13 cellular contexts compared by ENCODE assay signal in the genomic region with DNA sequence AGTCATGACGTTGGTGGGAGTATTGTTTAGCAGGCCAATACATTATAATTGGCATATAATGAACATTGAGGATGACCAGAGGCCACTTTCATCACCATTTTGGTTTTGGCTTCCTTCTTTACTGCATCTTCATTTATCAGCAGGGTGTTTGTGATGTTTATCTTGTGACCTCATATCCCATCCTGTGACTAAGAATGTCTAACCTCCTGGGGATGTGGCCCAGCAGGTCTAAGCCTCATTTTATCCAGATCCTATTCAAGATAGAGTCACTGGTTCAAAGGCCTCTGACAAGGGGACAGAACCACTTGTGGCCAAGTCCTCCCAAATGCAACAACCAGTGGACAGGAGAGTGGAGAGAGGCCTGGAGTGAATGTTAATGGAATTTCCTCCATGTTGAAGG.
DNase-seq lines count a peak whose midpoint lies in the region; ATAC-seq, FAIRE-seq and TF ChIP-seq lines count a peak whose summit lies in the region.
"Had no signal": no experiment of that assay in that cellular context is flagged by ENCODE, and none has a peak within 500 bp of the region (broad histone marks: within the 10 kb centered on the region; RNA-seq: fewer than 3 reads in every experiment).

No MANE protein-coding gene starts in this region.

- H3K9me1 ChIP-seq in IMR-90 (ENCODE audit: insufficient read depth, low read length): peaks cover 7% of the 10 kb centered on the region

- H3K4me3 ChIP-seq in IMR-90 (ENCODE audit: insufficient read depth, low read depth, low read length) (no peak overlapping the region), astrocyte (ENCODE audit: insufficient read depth, low read depth, low read length) (no peak overlapping the region), esophagus muscularis mucosa (no peak overlapping the region)
- H3K4me3 ChIP-seq: gastrocnemius medialis, lower lobe of right lung had no signal

- CTCF ChIA-PET in IMR-90 (lab: Yijun Ruan, JAX): no interaction called here

- dilution Hi-C loops in IMR-90 (cut with HindIII; ENCODE audit: low sequenced_read_pairs, unreplicated experiment): no loop called here

- H3K27ac Mint-ChIP-seq in astrocyte (ENCODE audit: unreplicated experiment): peak overlapping the region; percentile 38
- H3K27ac Mint-ChIP-seq in activated T-helper 1 cell treated with anti-CD3 and anti-CD28 coated beads, Interleukin-12 subunit alpha, Interleukin-12 subunit beta, Interleukin-2, Interleukin-4 antibody, amounts not matched to agents 30 ng/mL and 10 ng/mL and 1 ng/mL, durations not matched to agents 14 hours and 24 hours and 36 hours: no peak overlapping the region

- TF ChIP-seq CTCF in IMR-90 (conservative IDR thresholded peaks at IDR 0.05; ENCODE audit: low read depth, low read length): no peak
- TF ChIP-seq CTCF in astrocyte (IDR thresholded peaks at IDR 0.05; ENCODE audit: insufficient read depth, low read depth, low read length): no peak
- no peak for TF ChIP-seq CTCF in esophagus muscularis mucosa (IDR thresholded peaks at IDR 0.05)

- H3K27ac ChIP-seq in IMR-90 (ENCODE audit: insufficient read depth, low read length) (peak overlapping the region; percentile 11; the same call in 1 of the 2 replicates), astrocyte (ENCODE audit: low read depth, low read length) (no peak overlapping the region), esophagus muscularis mucosa (replicated peaks in 1 of 4) (no peak overlapping the region)
- H3K27ac ChIP-seq: gastrocnemius medialis, lower lobe of right lung had no signal

- peak overlapping the region; percentile 35 for H2BK5ac ChIP-seq in IMR-90 (ENCODE audit: low read depth, low read length, poor library complexity, severe bottlenecking)

- H2AK5ac ChIP-seq in IMR-90 (ENCODE audit: low read depth, low read length): 0 out of 2 replicates have a peak overlapping the region, but pooled peaks have one; percentile 5

- TF ChIP-seq POLR2A in IMR-90 (IDR thresholded peaks at IDR 0.05; ENCODE audit: low read depth, low read length) (no peak), esophagus muscularis mucosa (IDR thresholded peaks at IDR 0.05; ENCODE audit: low read depth) (no peak)

- no peak overlapping the region; the same call in 2 of the 3 replicates for H2BK15ac ChIP-seq in IMR-90 (ENCODE audit: low read depth, low read length)

- H3K4ac ChIP-seq in IMR-90 (ENCODE audit: low read depth, low read length): peak overlapping the region; percentile 71; the same call in 1 of the 2 replicates

- no TSS peak for BruUV-seq in IMR-90 (replicated peaks; lab: Mats Ljungman, UMichigan)

- H4K8ac ChIP-seq in IMR-90 (ENCODE audit: low read depth in 2 of 2, low read length in 2 of 2): peak overlapping the region in 1 of 2 experiments; percentile 55; a peak in 1 of 4 replicates

- POLR2A ChIA-PET in IMR-90 (lab: Charles Lee; ENCODE audit: unreplicated experiment): no interaction called here

- H3K79me1 ChIP-seq in IMR-90 (ENCODE audit: low read depth in 1 of 2, low read length in 2 of 2): no peaks in the 10 kb centered on the region

- H3K4me2 ChIP-seq in IMR-90 (ENCODE audit: low read depth, low read length) (no peak overlapping the region), astrocyte (ENCODE audit: low read length) (no peak overlapping the region)

- no CpG with 5 or more reads among the region's 1 CpG for WGBS in IMR-90 (ENCODE audit: extremely low coverage in 2 of 2, insufficient read length in 1 of 2), 2 experiments
- WGBS in esophagus muscularis mucosa: 60% methylated on average over 1 of the region's 1 CpG

- TF ChIP-seq EP300 in esophagus muscularis mucosa (IDR thresholded peaks at IDR 0.05): no peak

- peak; percentile 88 for DNase-seq in DMS53 (lab: John Stamatoyannopoulos, UW)
- peak; percentile 79 for DNase-seq in IMR-90
- peak; percentile 55 for DNase-seq in astrocyte (ENCODE audit: low read depth)
- DNase-seq in islet precursor cell: peak; percentile 90
- DNase-seq in activated T-helper 1 cell treated with anti-CD3 and anti-CD28 coated beads, Interleukin-12 subunit alpha, Interleukin-12 subunit beta, Interleukin-2, Interleukin-4 antibody, amounts not matched to agents 30 ng/mL and 10 ng/mL and 1 ng/mL, durations not matched to agents 14 hours and 24 hours and 36 hours (ENCODE audit: low spot score): no peak
- DNase-seq in esophagus muscularis mucosa (ENCODE audit: extremely low spot score): no peak
- DNase-seq in NCI-H1694 treated with DMSO at 0.1 percent for 48 hours (lab: John Stamatoyannopoulos, UW): no peak
- DNase-seq: activated CD8-positive, alpha-beta memory T cell treated with anti-CD3 and anti-CD28 coated beads, Interleukin-2, amount 50 U/mL, for 4 hours; caudate nucleus; gastrocnemius medialis; lower lobe of right lung; NCI-H526 had no signal

- no peak overlapping the region for H3K9ac ChIP-seq in IMR-90 (ENCODE audit: low read depth, low read length)
- H3K9ac ChIP-seq in astrocyte (ENCODE audit: low read length): no peak overlapping the region

- H3K27me3 ChIP-seq in IMR-90 (ENCODE audit: control insufficient read depth, insufficient read depth, low read length): no peaks in the 10 kb centered on the region
- H3K27me3 ChIP-seq in astrocyte (ENCODE audit: insufficient read depth, low read length): no peaks in the 10 kb centered on the region
- H3K27me3 ChIP-seq in esophagus muscularis mucosa: no peaks in the 10 kb centered on the region
- H3K27me3 ChIP-seq: gastrocnemius medialis had no signal

- H3K9me3 Mint-ChIP-seq in astrocyte (ENCODE audit: unreplicated experiment): no peaks in the 10 kb centered on the region
- peaks cover 12% of the 10 kb centered on the region for H3K9me3 Mint-ChIP-seq in activated T-helper 1 cell treated with anti-CD3 and anti-CD28 coated beads, Interleukin-12 subunit alpha, Interleukin-12 subunit beta, Interleukin-2, Interleukin-4 antibody, amounts not matched to agents 30 ng/mL and 10 ng/mL and 1 ng/mL, durations not matched to agents 14 hours and 24 hours and 36 hours

- no peak overlapping the region for H2AK9ac ChIP-seq in IMR-90 (replicated peaks; ENCODE audit: low read depth, low read length, poor library complexity)

- H4K5ac ChIP-seq in IMR-90 (ENCODE audit: low read depth, low read length): 0 out of 2 replicates have a peak overlapping the region, but pooled peaks have one; percentile 57

- H3K4me3 Mint-ChIP-seq in astrocyte (ENCODE audit: unreplicated experiment): no peak overlapping the region
- no peak overlapping the region for H3K4me3 Mint-ChIP-seq in activated T-helper 1 cell treated with anti-CD3 and anti-CD28 coated beads, Interleukin-12 subunit alpha, Interleukin-12 subunit beta, Interleukin-2, Interleukin-4 antibody, amounts not matched to agents 30 ng/mL and 10 ng/mL and 1 ng/mL, durations not matched to agents 14 hours and 24 hours and 36 hours

- H3K79me2 ChIP-seq in astrocyte (ENCODE audit: insufficient read depth, low read length): no peaks in the 10 kb centered on the region

- H4K20me1 ChIP-seq in IMR-90 (ENCODE audit: insufficient read depth, low read length) (no peaks in the 10 kb centered on the region), astrocyte (ENCODE audit: insufficient read depth, low read length) (no peaks in the 10 kb centered on the region)

- H2BK120ac ChIP-seq in IMR-90 (ENCODE audit: low read depth, low read length): peak overlapping the region; percentile 12; the same call in 1 of the 2 replicates

- peaks cover 11% of the 10 kb centered on the region for H3K4me1 ChIP-seq in IMR-90 (ENCODE audit: control insufficient read depth, insufficient read depth, low read length)
- peaks cover 4% of the 10 kb centered on the region for H3K4me1 ChIP-seq in astrocyte (ENCODE audit: insufficient read depth, low read length)
- peaks cover 0 to 9% (median 3%) of the 10 kb centered on the region in 4 donors for H3K4me1 ChIP-seq in esophagus muscularis mucosa
- H3K4me1 ChIP-seq: lower lobe of right lung had no signal

- intact Hi-C loops in IMR-90 (cut with micrococcal nuclease) (no loop called here), esophagus muscularis mucosa (cut with DNase I) (no loop called here)
- intact Hi-C loops in activated T-helper 1 cell treated with anti-CD3 and anti-CD28 coated beads, Interleukin-12 subunit alpha, Interleukin-12 subunit beta, Interleukin-2, Interleukin-4 antibody, amounts not matched to agents 30 ng/mL and 10 ng/mL and 1 ng/mL, durations not matched to agents 14 hours and 24 hours and 36 hours (cut with micrococcal nuclease): no loop called here

- H3K56ac ChIP-seq in IMR-90 (ENCODE audit: extremely low read depth, insufficient read depth, low read length): no peak overlapping the region

- peak; percentile 41 for FAIRE-seq in astrocyte (lab: Jason Lieb, UNC)

- no peaks in the 10 kb centered on the region for H3K27me3 Mint-ChIP-seq in astrocyte (ENCODE audit: low read depth, unreplicated experiment)
- no peaks in the 10 kb centered on the region for H3K27me3 Mint-ChIP-seq in activated T-helper 1 cell treated with anti-CD3 and anti-CD28 coated beads, Interleukin-12 subunit alpha, Interleukin-12 subunit beta, Interleukin-2, Interleukin-4 antibody, amounts not matched to agents 30 ng/mL and 10 ng/mL and 1 ng/mL, durations not matched to agents 14 hours and 24 hours and 36 hours (ENCODE audit: insufficient read depth)

- ATAC-seq in IMR-90 (ENCODE audit: low read depth) (peak; percentile 68), GM18873 (IDR thresholded peaks at IDR 0.05; ENCODE audit: low FRiP score, unreplicated experiment) (no peak)
- ATAC-seq: gastrocnemius medialis, lower lobe of right lung had no signal

- peaks cover 9% of the 10 kb centered on the region for H3K36me3 Mint-ChIP-seq in astrocyte (ENCODE audit: low read depth, unreplicated experiment)
- H3K36me3 Mint-ChIP-seq in activated T-helper 1 cell treated with anti-CD3 and anti-CD28 coated beads, Interleukin-12 subunit alpha, Interleukin-12 subunit beta, Interleukin-2, Interleukin-4 antibody, amounts not matched to agents 30 ng/mL and 10 ng/mL and 1 ng/mL, durations not matched to agents 14 hours and 24 hours and 36 hours (ENCODE audit: low read depth): peaks cover 19% of the 10 kb centered on the region

- H2AFZ ChIP-seq in IMR-90 (replicated peaks; ENCODE audit: low read length, poor library complexity): no peak overlapping the region
- peak overlapping the region; percentile 3 for H2AFZ ChIP-seq in astrocyte (ENCODE audit: low read depth, low read length)

- TF ChIP-seq RAD21 in IMR-90 (IDR thresholded peaks at IDR 0.05; ENCODE audit: low read length): no peak

- H3K36me3 ChIP-seq in IMR-90 (ENCODE audit: control insufficient read depth, insufficient read depth, low read length) (peaks cover 1% of the 10 kb centered on the region; the same call in 1 of the 2 replicates), astrocyte (ENCODE audit: insufficient read depth, low read length) (no peaks in the 10 kb centered on the region), esophagus muscularis mucosa (peaks cover 0 to 5% (median 2%) of the 10 kb centered on the region in 4 donors)
- H3K36me3 ChIP-seq: gastrocnemius medialis, lower lobe of right lung had no signal

- no peak overlapping the region for H3K23ac ChIP-seq in IMR-90 (ENCODE audit: low read depth, low read length)

- peaks cover 14% of the 10 kb centered on the region for H3K4me1 Mint-ChIP-seq in astrocyte (ENCODE audit: low read depth, unreplicated experiment)
- peaks cover 11% of the 10 kb centered on the region for H3K4me1 Mint-ChIP-seq in activated T-helper 1 cell treated with anti-CD3 and anti-CD28 coated beads, Interleukin-12 subunit alpha, Interleukin-12 subunit beta, Interleukin-2, Interleukin-4 antibody, amounts not matched to agents 30 ng/mL and 10 ng/mL and 1 ng/mL, durations not matched to agents 14 hours and 24 hours and 36 hours (ENCODE audit: low read depth)

- H4K91ac ChIP-seq in IMR-90 (ENCODE audit: insufficient read depth, low read depth, low read length): no peak overlapping the region

- no peak overlapping the region for H3K14ac ChIP-seq in IMR-90 (replicated peaks; ENCODE audit: low read depth, low read length)

- peak overlapping the region; percentile 45; the same call in 1 of the 2 replicates for H2BK20ac ChIP-seq in IMR-90 (ENCODE audit: low read depth, low read length)

- peak overlapping the region; percentile 34; the same call in 1 of the 2 replicates for H3K18ac ChIP-seq in IMR-90 (ENCODE audit: low read depth, low read length)

- H3K9me3 ChIP-seq in IMR-90 (ENCODE audit: control insufficient read depth, insufficient read depth, low read length) (no peaks in the 10 kb centered on the region), astrocyte (ENCODE audit: insufficient read depth, low read depth, low read length) (no peaks in the 10 kb centered on the region), esophagus muscularis mucosa (no peaks in the 10 kb centered on the region)
- H3K9me3 ChIP-seq: gastrocnemius medialis, lower lobe of right lung had no signal

- in situ Hi-C loops in IMR-90 (cut with MboI; ENCODE audit: low sequenced_read_pairs): no loop called here

Comparison
In these comparisons a context has a peak if more than half of its experiments do, and no peak if none do; other contexts are left out.
1. DNase-seq: peak in DMS53 (single experiment), IMR-90 (single experiment), astrocyte (single experiment) and islet precursor cell (single experiment); none in activated T-helper 1 cell treated with anti-CD3 and anti-CD28 coated beads, Interleukin-12 subunit alpha, Interleukin-12 subunit beta, Interleukin-2, Interleukin-4 antibody, amounts not matched to agents 30 ng/mL and 10 ng/mL and 1 ng/mL, durations not matched to agents 14 hours and 24 hours and 36 hours (single experiment), esophagus muscularis mucosa (single experiment) and NCI-H1694 treated with DMSO at 0.1 percent for 48 hours (single experiment).